ENCODE assay signal across 8 cellular contexts in the genomic region with DNA sequence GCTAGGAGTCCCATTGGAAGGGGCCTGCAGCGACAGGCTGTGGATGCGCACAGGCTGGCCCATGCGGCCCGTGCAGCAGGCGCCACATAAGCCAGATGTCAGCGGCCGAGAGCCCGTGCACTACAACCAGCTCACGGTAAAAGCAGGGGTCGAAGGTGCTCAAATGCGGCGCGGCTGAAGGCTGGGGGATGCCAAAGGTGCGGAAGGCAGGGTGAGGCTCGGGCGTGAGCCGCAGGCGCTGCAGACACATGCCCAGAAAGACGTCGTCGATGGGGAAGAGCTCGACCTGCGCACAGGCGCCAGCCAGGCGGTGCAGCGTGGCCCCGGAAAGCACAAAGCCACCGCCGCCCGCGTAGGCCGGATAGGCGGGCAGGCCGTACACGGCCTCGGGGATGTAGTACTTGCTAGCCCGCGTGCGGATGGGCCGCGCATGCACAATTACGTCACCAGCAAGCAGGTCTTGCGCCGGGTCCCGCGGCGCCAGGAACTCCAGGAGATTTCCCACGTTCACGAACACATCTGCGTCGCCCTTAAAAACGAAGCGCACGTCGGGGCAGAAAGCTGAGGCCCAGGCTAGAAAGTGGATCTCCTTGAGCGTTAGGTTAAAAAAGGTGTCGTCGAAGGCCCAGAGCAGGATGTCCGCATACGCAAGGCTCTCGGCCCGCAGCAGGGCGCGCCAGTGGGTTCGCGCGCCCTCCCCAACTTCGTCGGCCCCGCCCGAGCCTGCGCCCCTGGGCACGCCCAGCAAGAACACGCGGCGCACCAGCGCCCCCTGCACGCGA. TPM values are rescaled to one million over a fixed set of nuclear protein-coding genes. Genes with fewer than 3 reads are reported as not detected.
DNase-seq lines count a peak whose midpoint lies in the region; ATAC-seq lines count a peak whose summit lies in the region.

No MANE protein-coding gene starts in this region.

- H3K36me3 Mint-ChIP-seq in activated CD4-positive, alpha-beta T cell treated with anti-CD3 and anti-CD28 coated beads, Interleukin-2, amount 10 ng/mL, durations not matched to agents 24 days and 14 days (ENCODE audit: low read depth), result peaks cover 43% of the 10 kb centered on the region
- H3K36me3 Mint-ChIP-seq in T-helper 17 cell (ENCODE audit: low read depth), result peaks cover 3% of the 10 kb centered on the region

- H3K4me3 ChIP-seq in iPS-11a (ENCODE audit: low read depth, low read length) (peak overlapping the region; percentile 54), skeletal muscle satellite cell (ENCODE audit: low read length) (peak overlapping the region; percentile 89)

- intact Hi-C loops in activated CD4-positive, alpha-beta T cell treated with anti-CD3 and anti-CD28 coated beads, Interleukin-2, amount 10 ng/mL, durations not matched to agents 24 days and 14 days (cut with micrococcal nuclease), result no loop called here

- no peak overlapping the region for H3K9ac ChIP-seq in skeletal muscle satellite cell (ENCODE audit: low read depth, low read length)

- H3K36me3 ChIP-seq in skeletal muscle satellite cell (ENCODE audit: insufficient read depth, low read length), result peaks cover 49% of the 10 kb centered on the region

- peaks cover 29% of the 10 kb centered on the region for H3K4me1 Mint-ChIP-seq in activated CD4-positive, alpha-beta T cell treated with anti-CD3 and anti-CD28 coated beads, Interleukin-2, amount 10 ng/mL, durations not matched to agents 24 days and 14 days
- peaks cover 38% of the 10 kb centered on the region for H3K4me1 Mint-ChIP-seq in T-helper 17 cell

- ATAC-seq in T-helper 17 cell, result peak; percentile 16
- no peak for ATAC-seq in HG03521 (IDR thresholded peaks at IDR 0.05; ENCODE audit: unreplicated experiment)

- H3K4me3 Mint-ChIP-seq in activated CD4-positive, alpha-beta T cell treated with anti-CD3 and anti-CD28 coated beads, Interleukin-2, amount 10 ng/mL, durations not matched to agents 24 days and 14 days, result peak overlapping the region; percentile 57
- H3K4me3 Mint-ChIP-seq in T-helper 17 cell, result peak overlapping the region; percentile 74

- H3K9me3 Mint-ChIP-seq in activated CD4-positive, alpha-beta T cell treated with anti-CD3 and anti-CD28 coated beads, Interleukin-2, amount 10 ng/mL, durations not matched to agents 24 days and 14 days, result no peaks in the 10 kb centered on the region

- peak overlapping the region; percentile 90 for H3K4me2 ChIP-seq in skeletal muscle satellite cell (ENCODE audit: low read length)

- H3K27me3 Mint-ChIP-seq in activated CD4-positive, alpha-beta T cell treated with anti-CD3 and anti-CD28 coated beads, Interleukin-2, amount 10 ng/mL, durations not matched to agents 24 days and 14 days, result no peaks in the 10 kb centered on the region
- H3K27me3 Mint-ChIP-seq in T-helper 17 cell, result no peaks in the 10 kb centered on the region

- peaks cover 14% of the 10 kb centered on the region for H3K4me1 ChIP-seq in skeletal muscle satellite cell (ENCODE audit: control insufficient read depth, insufficient read depth, low read length)

- H3K27me3 ChIP-seq in skeletal muscle satellite cell (ENCODE audit: control insufficient read depth, insufficient read depth, low read length), result no peaks in the 10 kb centered on the region

- H3K9me3 ChIP-seq in T-helper 17 cell (ENCODE audit: control insufficient read depth, low read length, poor library complexity, severe bottlenecking), result no peaks in the 10 kb centered on the region
- H3K9me3 ChIP-seq in skeletal muscle satellite cell (replicated peaks; ENCODE audit: low read length), result no peaks in the 10 kb centered on the region

- no peak for DNase-seq in activated CD4-positive, alpha-beta T cell treated with anti-CD3 and anti-CD28 coated beads, Interleukin-2, amount 10 ng/mL, durations not matched to agents 24 days and 14 days
- no peak for DNase-seq in activated CD4-positive, alpha-beta T cell treated with anti-CD3 and anti-CD28 coated beads, Interleukin-2, amount 50 U/mL, for 48 hours
- no peak for DNase-seq in T-helper 17 cell
- DNase-seq in NCI-H345 (lab: John Stamatoyannopoulos, UW), result no peak
- DNase-seq in midbrain (lab: John Stamatoyannopoulos, UW), result no peak

- H3K27ac Mint-ChIP-seq in activated CD4-positive, alpha-beta T cell treated with anti-CD3 and anti-CD28 coated beads, Interleukin-2, amount 10 ng/mL, durations not matched to agents 24 days and 14 days, result no peak overlapping the region
- H3K27ac Mint-ChIP-seq in T-helper 17 cell, result peak overlapping the region; percentile 56

RNA-seq across cellular contexts. Expression of a gene that starts 1.3 kb away (rescaled TPM):
- 5.5 and 5.6 TPM in 2 replicates for total RNA-seq in activated CD4-positive, alpha-beta T cell treated with anti-CD3 and anti-CD28 coated beads, Interleukin-2, amount 10 ng/mL, durations not matched to agents 24 days and 14 days
- total RNA-seq in T-helper 17 cell, result 1 to 10 TPM; 7.0 to 8.1 TPM
- total RNA-seq in skeletal muscle satellite cell (2012; rRNA removed), result 20.8 and 21.4 TPM in 2 replicates

RNA-seq across cellular contexts. Expression of a gene that starts 10.2 kb away (rescaled TPM):
- 28.9 and 30.1 TPM in 2 replicates for total RNA-seq in activated CD4-positive, alpha-beta T cell treated with anti-CD3 and anti-CD28 coated beads, Interleukin-2, amount 10 ng/mL, durations not matched to agents 24 days and 14 days
- 100 to 1,000 TPM in 1 of 2 donors, 10 to 100 TPM in 1; 92.7 to 103 TPM for total RNA-seq in T-helper 17 cell
- 18.1 and 19.3 TPM in 2 replicates for total RNA-seq in skeletal muscle satellite cell (2012; rRNA removed)

RNA-seq across cellular contexts. Expression of a gene that starts 10.3 kb away (rescaled TPM):
- total RNA-seq in activated CD4-positive, alpha-beta T cell treated with anti-CD3 and anti-CD28 coated beads, Interleukin-2, amount 10 ng/mL, durations not matched to agents 24 days and 14 days, result 25.1 and 30.0 TPM in 2 replicates
- 10 to 100 TPM; 50.0 to 55.1 TPM for total RNA-seq in T-helper 17 cell
- total RNA-seq in skeletal muscle satellite cell (2012; rRNA removed), result 13.2 and 16.6 TPM in 2 replicates

RNA-seq across cellular contexts. Expression of a gene that starts 15.1 kb away (rescaled TPM):
- 48.5 and 54.0 TPM in 2 replicates for total RNA-seq in activated CD4-positive, alpha-beta T cell treated with anti-CD3 and anti-CD28 coated beads, Interleukin-2, amount 10 ng/mL, durations not matched to agents 24 days and 14 days
- total RNA-seq in T-helper 17 cell, result 10 to 100 TPM; 54.5 to 80.9 TPM
- 0.66 and 6.1 TPM in 2 replicates for total RNA-seq in skeletal muscle satellite cell (2012; rRNA removed)

RNA-seq across cellular contexts. Expression of a gene that starts 20.9 kb away (rescaled TPM):
- 31.0 and 36.7 TPM in 2 replicates for total RNA-seq in activated CD4-positive, alpha-beta T cell treated with anti-CD3 and anti-CD28 coated beads, Interleukin-2, amount 10 ng/mL, durations not matched to agents 24 days and 14 days
- 1 to 10 TPM; 4.3 to 5.5 TPM for total RNA-seq in T-helper 17 cell
- total RNA-seq in skeletal muscle satellite cell (2012; rRNA removed), result 17.3 and 24.3 TPM in 2 replicates
